ENCODE assay signal across 6 cellular contexts in genomic region chrX:99480728-99481127, GRCh38.
"Had no signal": no experiment of that assay in that cellular context is flagged by ENCODE, and none has a peak within 500 bp of the region (broad histone marks: within the 10 kb centered on the region; RNA-seq: fewer than 3 reads in every experiment).

No MANE protein-coding gene starts in this region.

- FAIRE-seq: HTR-8/SVneo, K562 had no signal

- ATAC-seq: K562 had no signal

- DNase-seq: IMR-90, KBM-7, KG1 had no signal

- H3K4me3 ChIP-seq: K562 had no signal

- H3K27ac ChIP-seq: HL-60 had no signal
